9 cellular contexts compared by ENCODE assay signal in genomic region chr2:8312861-8313768, GRCh38.
DNase-seq lines count a peak whose midpoint lies in the region; ATAC-seq and TF ChIP-seq lines count a peak whose summit lies in the region.
"Had no signal": no experiment of that assay in that cellular context is flagged by ENCODE, and none has a peak within 500 bp of the region (broad histone marks: within the 10 kb centered on the region; RNA-seq: fewer than 3 reads in every experiment).

No MANE protein-coding gene starts in this region.

- peak; percentile 46 to 50 for ATAC-seq in activated CD4-positive, CD25-positive, alpha-beta regulatory T cell treated with anti-CD3 and anti-CD28 coated beads, Interleukin-2, amount 50 U/mL, for 24 hours
- peak; percentile 89 for ATAC-seq in HG02938 (IDR thresholded peaks at IDR 0.05; ENCODE audit: unreplicated experiment)
- peak; percentile 31 for ATAC-seq in effector memory CD8-positive, alpha-beta T cell (replicated peaks)

- H3K9me3 Mint-ChIP-seq in effector memory CD8-positive, alpha-beta T cell = peaks cover 0 to 3% of the 10 kb centered on the region in 2 donors

- no peaks in the 10 kb centered on the region for H3K36me3 ChIP-seq in PC-9 (ENCODE audit: low read depth)
- H3K36me3 ChIP-seq: thoracic aorta had no signal

- peaks cover 4% of the 10 kb centered on the region for H3K36me3 Mint-ChIP-seq in effector memory CD8-positive, alpha-beta T cell (ENCODE audit: insufficient read depth)

- H3K4me1 ChIP-seq in PC-9 (replicated peaks; ENCODE audit: insufficient read depth) = no peaks in the 10 kb centered on the region

- no peaks in the 10 kb centered on the region for H3K9me3 ChIP-seq in PC-9 (ENCODE audit: insufficient read depth, low read depth)
- H3K9me3 ChIP-seq: thoracic aorta had no signal

- intact Hi-C loops in PC-9 (cut with micrococcal nuclease; ENCODE audit: unreplicated experiment) = no loop called here

- CTCF ChIA-PET in PC-9 (lab: Charles Lee) = no interaction called here

- peak overlapping the region; percentile 95 to 96 for H3K27ac Mint-ChIP-seq in effector memory CD8-positive, alpha-beta T cell

- no peak for TF ChIP-seq CTCF in PC-9 (conservative IDR thresholded peaks at IDR 0.05)

- no peaks in the 10 kb centered on the region for H4K20me1 ChIP-seq in PC-9 (ENCODE audit: insufficient read depth)

- no peak overlapping the region for H2AFZ ChIP-seq in PC-9

- H3K27ac ChIP-seq in PC-9 = no peak overlapping the region
- H3K27ac ChIP-seq: thoracic aorta had no signal

- peaks cover 72 to 80% of the 10 kb centered on the region in 2 donors for H3K4me1 Mint-ChIP-seq in effector memory CD8-positive, alpha-beta T cell (ENCODE audit: low read depth in 2 of 2)

- H3K4me2 ChIP-seq in PC-9 = no peak overlapping the region

- POLR2A ChIA-PET in PC-9 (lab: Charles Lee; ENCODE audit: unreplicated experiment) = no interaction called here

- H3K27me3 ChIP-seq in PC-9 (ENCODE audit: insufficient read depth, low read depth) = peaks cover 69% of the 10 kb centered on the region

- no TSS peak for BruUV-seq in PC-9 (replicated peaks; lab: Mats Ljungman, UMichigan)

- H3K79me2 ChIP-seq in PC-9 (ENCODE audit: low read depth) = no peaks in the 10 kb centered on the region

- H3K9me2 ChIP-seq in PC-9 (ENCODE audit: insufficient read depth) = no peaks in the 10 kb centered on the region

- no peak for DNase-seq in activated CD4-positive, CD25-positive, alpha-beta regulatory T cell treated with anti-CD3 and anti-CD28 coated beads, Interleukin-2, amount 50 U/mL, for 72 hours
- peak; percentile 96 for DNase-seq in NCI-H82 (lab: John Stamatoyannopoulos, UW)
- DNase-seq in effector memory CD8-positive, alpha-beta T cell = no peak
- DNase-seq in PC-9 = no peak
- DNase-seq in stimulated activated naive CD4-positive, alpha-beta T cell (lab: John Stamatoyannopoulos, UW) = no peak
- no peak for DNase-seq in HPDE6-E6E7 (ENCODE audit: extremely low spot score)

- H3F3A ChIP-seq in PC-9 (ENCODE audit: insufficient read depth, low read depth) = no peaks in the 10 kb centered on the region

- no peaks in the 10 kb centered on the region for H3K27me3 Mint-ChIP-seq in effector memory CD8-positive, alpha-beta T cell

- no peak overlapping the region for H3K4me3 ChIP-seq in PC-9
- H3K4me3 ChIP-seq: thoracic aorta had no signal

- H3K4me3 Mint-ChIP-seq in effector memory CD8-positive, alpha-beta T cell = peak overlapping the region; percentile 67 to 79

Comparison
In these comparisons a context has a peak if more than half of its experiments do, and no peak if none do; other contexts are left out.
1. ATAC-seq: peak in every context shown above with its lines; median percentile 89 in HG02938; 48 in activated CD4-positive, CD25-positive, alpha-beta regulatory T cell treated with anti-CD3 and anti-CD28 coated beads, Interleukin-2, amount 50 U/mL, for 24 hours; 31 in effector memory CD8-positive, alpha-beta T cell.